ENCODE assay signal across 9 cellular contexts in the genomic region with DNA sequence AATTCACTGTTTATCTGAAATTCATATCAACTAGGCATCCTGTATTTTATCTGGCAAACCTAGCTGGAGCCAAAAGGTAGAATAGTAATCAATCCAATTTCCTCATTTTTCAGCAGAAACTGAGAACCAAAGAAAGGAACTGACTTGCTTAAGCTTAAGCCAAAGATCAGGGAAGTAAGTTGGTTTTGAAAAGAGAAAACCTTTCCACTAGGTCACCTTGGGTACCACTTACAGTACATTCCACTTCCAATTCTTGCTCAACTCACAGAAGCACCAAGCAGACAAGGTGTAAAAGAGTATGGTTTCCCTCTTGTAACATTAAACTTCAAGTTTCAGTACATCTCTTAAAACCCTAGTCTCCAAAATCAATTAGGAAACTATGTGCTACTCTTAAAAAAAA.
DNase-seq lines count a peak whose midpoint lies in the region; ATAC-seq, FAIRE-seq and TF ChIP-seq lines count a peak whose summit lies in the region.
"Had no signal": no experiment of that assay in that cellular context is flagged by ENCODE, and none has a peak within 500 bp of the region (broad histone marks: within the 10 kb centered on the region; RNA-seq: fewer than 3 reads in every experiment).

No MANE protein-coding gene starts in this region.

- H3K4me3 Mint-ChIP-seq in osteocyte (ENCODE audit: unreplicated experiment): peak overlapping the region; percentile 88

- peaks cover 24% of the 10 kb centered on the region for H3K4me1 Mint-ChIP-seq in osteocyte (ENCODE audit: unreplicated experiment)

- ATAC-seq in GM21529 (IDR thresholded peaks at IDR 0.05; ENCODE audit: unreplicated experiment) (no peak), HG02642 (IDR thresholded peaks at IDR 0.05; ENCODE audit: poor library complexity, unreplicated experiment) (no peak)

- TF ChIP-seq CTCF in coronary artery (IDR thresholded peaks at IDR 0.05) (no peak), osteocyte (IDR thresholded peaks at IDR 0.05) (no peak)

- peaks cover 7% of the 10 kb centered on the region for H3K36me3 Mint-ChIP-seq in osteocyte (ENCODE audit: unreplicated experiment)

- DNase-seq in GM12891 (ENCODE audit: insufficient read length, low spot score): no peak
- DNase-seq in NOMO-1 treated with dmso at 0.1 percent for 144 hours (lab: John Stamatoyannopoulos, UW; ENCODE audit: unreplicated experiment): peak; percentile 16
- no peak for DNase-seq in coronary artery (ENCODE audit: low spot score)
- DNase-seq in osteocyte (ENCODE audit: extremely low spot score, unreplicated experiment): no peak
- DNase-seq in H54 (ENCODE audit: insufficient read length, low spot score): no peak
- DNase-seq in hypothalamus (lab: John Stamatoyannopoulos, UW): no peak
- DNase-seq: NCI-H2081 had no signal

- H3K4me3 ChIP-seq in coronary artery: peak overlapping the region; percentile 84

- H3K27ac Mint-ChIP-seq in osteocyte (ENCODE audit: unreplicated experiment): no peak overlapping the region

- peaks cover 4% of the 10 kb centered on the region for H3K9me3 Mint-ChIP-seq in osteocyte (ENCODE audit: unreplicated experiment)

- no peak for TF ChIP-seq POLR2A in GM12891 (IDR thresholded peaks at IDR 0.05; ENCODE audit: low read depth, low read length)
- no peak for TF ChIP-seq POLR2A in H54 (IDR thresholded peaks at IDR 0.05; ENCODE audit: low read depth, low read length)

- H3K27ac ChIP-seq in coronary artery: no peak overlapping the region

- FAIRE-seq in GM12891 (lab: Jason Lieb, UNC) (peak; percentile 26), H54 (lab: Jason Lieb, UNC) (no peak)

- H3K27me3 Mint-ChIP-seq in osteocyte (ENCODE audit: unreplicated experiment): no peaks in the 10 kb centered on the region

TF ChIP-seq in GM12891, 5 proteins besides CTCF, POLR2A, EP300 and RAD21:
- TF ChIP-seq POLR2AphosphoS5 (IDR thresholded peaks at IDR 0.05; ENCODE audit: low read depth, low read length): no peak
- TF ChIP-seq PAX5 (IDR thresholded peaks at IDR 0.05; ENCODE audit: insufficient read depth, low read length, severe bottlenecking): no peak
- TF ChIP-seq TAF1 (IDR thresholded peaks at IDR 0.05; ENCODE audit: low read depth, low read length): no peak
- no peak for TF ChIP-seq POU2F2 (IDR thresholded peaks at IDR 0.05; ENCODE audit: low read depth, low read length)
- TF ChIP-seq SPI1 (IDR thresholded peaks at IDR 0.05; ENCODE audit: low read depth, low read length): no peak
TF ChIP-seq in GM12891: peak in this region for 0.
